ENCODE assay signal across 10 cellular contexts in the genomic region with DNA sequence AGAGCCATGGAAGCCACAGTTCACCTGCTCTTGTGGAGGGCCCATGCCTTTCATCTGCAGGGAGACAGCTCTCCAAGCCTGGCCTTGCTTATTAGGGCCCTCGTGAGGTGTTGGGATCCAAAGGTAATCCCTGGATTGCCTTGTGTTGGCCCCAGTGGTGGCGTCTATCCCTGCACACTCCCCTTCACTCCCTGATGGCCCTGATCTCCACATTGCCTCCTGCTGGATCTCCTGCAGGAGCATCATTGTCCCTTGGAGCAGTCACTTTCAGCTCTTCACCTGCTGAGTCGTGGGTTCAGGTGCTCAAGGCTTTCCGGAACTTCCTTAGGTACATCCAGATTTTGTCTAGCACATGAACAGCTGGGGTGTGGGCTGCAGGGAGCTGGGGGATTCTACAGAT. TPM values are rescaled to one million over a fixed set of nuclear protein-coding genes. Genes with fewer than 3 reads are reported as not detected.
A peak's percentile ranks its signal among the peaks of the same experiment; 100 is the strongest.
DNase-seq lines count a peak whose midpoint lies in the region; ATAC-seq and TF ChIP-seq lines count a peak whose summit lies in the region.
"Had no signal": no experiment of that assay in that cellular context is flagged by ENCODE, and none has a peak within 500 bp of the region (broad histone marks: within the 10 kb centered on the region; RNA-seq: fewer than 3 reads in every experiment).

No MANE protein-coding gene starts in this region.

- no peak for TF ChIP-seq RAD21 in IMR-90 (IDR thresholded peaks at IDR 0.05; ENCODE audit: low read length)

- no peak overlapping the region; the same call in 1 of the 2 replicates for H3K14ac ChIP-seq in IMR-90 (replicated peaks; ENCODE audit: low read depth, low read length)

- 0 out of 2 replicates have a peak overlapping the region, but pooled peaks have one; percentile 18 for H2BK20ac ChIP-seq in IMR-90 (ENCODE audit: low read depth, low read length)

- peak overlapping the region; percentile 52 for H4K91ac ChIP-seq in IMR-90 (ENCODE audit: insufficient read depth, low read depth, low read length)

- no peak overlapping the region for H2BK120ac ChIP-seq in IMR-90 (ENCODE audit: low read depth, low read length)

- H2BK5ac ChIP-seq in IMR-90 (ENCODE audit: low read depth, low read length, poor library complexity, severe bottlenecking) = no peak overlapping the region

- in situ Hi-C loops in IMR-90 (cut with MboI; ENCODE audit: low sequenced_read_pairs) = no loop called here

- H3K79me1 ChIP-seq in IMR-90 (ENCODE audit: low read depth in 1 of 2, low read length in 2 of 2) = peaks cover 0 to 15% of the 10 kb centered on the region in 2 experiments; a peak in 2 of 4 replicates

- no peak overlapping the region for H3K23ac ChIP-seq in IMR-90 (ENCODE audit: low read depth, low read length)

- no peak overlapping the region for H3K4me2 ChIP-seq in IMR-90 (ENCODE audit: low read depth, low read length)

- H3K36me3 ChIP-seq in IMR-90 (ENCODE audit: control insufficient read depth, insufficient read depth, low read length) (no peaks in the 10 kb centered on the region; the same call in 1 of the 2 replicates), ascending aorta (peaks cover 0 to 5% of the 10 kb centered on the region in 2 donors), subcutaneous abdominal adipose tissue (ENCODE audit: control insufficient read depth in 5 of 5, insufficient read depth in 5 of 5, low read length in 5 of 5) (peaks cover 0 to 5% (median 0%) of the 10 kb centered on the region in 5 donors)

- H4K20me1 ChIP-seq in IMR-90 (ENCODE audit: insufficient read depth, low read length) = no peaks in the 10 kb centered on the region

- intact Hi-C loops in IMR-90 (cut with micrococcal nuclease) (no loop called here), ascending aorta (cut with DNase I) (no loop called here)

- H4K8ac ChIP-seq in IMR-90 (ENCODE audit: low read depth in 2 of 2, low read length in 2 of 2) = no peak overlapping the region; a peak in 1 of 4 replicates

- no peak for ATAC-seq in IMR-90 (ENCODE audit: low read depth)

- no peaks in the 10 kb centered on the region for H3K27me3 Mint-ChIP-seq in progenitor cell of endocrine pancreas
- H3K27me3 Mint-ChIP-seq: stimulated activated naive CD8-positive, alpha-beta T cell treated with anti-CD3 and anti-CD28 coated beads, Interleukin-15, amount 100 ng/mL, for 72 hours had no signal

- H3K4me1 ChIP-seq in IMR-90 (ENCODE audit: control insufficient read depth, insufficient read depth, low read length) (peaks cover 11% of the 10 kb centered on the region), ascending aorta (peaks cover 15 to 24% of the 10 kb centered on the region in 2 donors), subcutaneous abdominal adipose tissue (ENCODE audit: control insufficient read depth in 5 of 5, insufficient read depth in 5 of 5, low read length in 5 of 5) (peaks cover 16 to 66% (median 51%) of the 10 kb centered on the region in 5 donors)

- dilution Hi-C loops in IMR-90 (cut with HindIII; ENCODE audit: low sequenced_read_pairs, unreplicated experiment) = no loop called here

- H3K27ac Mint-ChIP-seq in progenitor cell of endocrine pancreas = no peak overlapping the region

- no peak overlapping the region for H3K4me3 Mint-ChIP-seq in progenitor cell of endocrine pancreas (ENCODE audit: low read depth)
- H3K4me3 Mint-ChIP-seq: stimulated activated naive CD8-positive, alpha-beta T cell treated with anti-CD3 and anti-CD28 coated beads, Interleukin-15, amount 100 ng/mL, for 72 hours had no signal

- no peak overlapping the region for H3K27ac ChIP-seq in IMR-90 (ENCODE audit: insufficient read depth, low read length)
- H3K27ac ChIP-seq in ascending aorta = peak overlapping the region; percentile 84 to 90
- peak overlapping the region; percentile 39 for H3K27ac ChIP-seq in layer of hippocampus (ENCODE audit: low read depth, low read length)
- peak overlapping the region; percentile 92 for H3K27ac ChIP-seq in subcutaneous abdominal adipose tissue (ENCODE audit: low read depth, low read length)
- H3K27ac ChIP-seq: KMS-11 had no signal

- no peak overlapping the region for H4K5ac ChIP-seq in IMR-90 (ENCODE audit: low read depth, low read length)

- H3K36me3 Mint-ChIP-seq in progenitor cell of endocrine pancreas (ENCODE audit: insufficient read depth) = peaks cover 8% of the 10 kb centered on the region

- BruUV-seq in IMR-90 (replicated peaks; lab: Mats Ljungman, UMichigan) = no TSS peak

- 92% methylated on average over 2 of the region's 4 CpGs; no CpG with 5 or more reads in 1 of the 2 experiments for WGBS in IMR-90 (ENCODE audit: extremely low coverage in 2 of 2, insufficient read length in 1 of 2), 2 experiments

- H3K9me3 ChIP-seq in IMR-90 (ENCODE audit: control insufficient read depth, insufficient read depth, low read length) (no peaks in the 10 kb centered on the region), ascending aorta (no peaks in the 10 kb centered on the region), subcutaneous abdominal adipose tissue (ENCODE audit: control insufficient read depth in 5 of 5, low read length in 5 of 5) (no peaks in the 10 kb centered on the region)

- H3K18ac ChIP-seq in IMR-90 (ENCODE audit: low read depth, low read length) = no peak overlapping the region

- no peak for TF ChIP-seq CTCF in IMR-90 (conservative IDR thresholded peaks at IDR 0.05; ENCODE audit: low read depth, low read length)
- no peak for TF ChIP-seq CTCF in ascending aorta (IDR thresholded peaks at IDR 0.05)
- TF ChIP-seq CTCF in progenitor cell of endocrine pancreas (IDR thresholded peaks at IDR 0.05; ENCODE audit: unreplicated experiment) = no peak

- peak overlapping the region; percentile 95 for H2AK9ac ChIP-seq in IMR-90 (replicated peaks; ENCODE audit: low read depth, low read length, poor library complexity)

- H2BK15ac ChIP-seq in IMR-90 (ENCODE audit: low read depth, low read length) = no peak overlapping the region

- peak overlapping the region; percentile 4; the same call in 1 of the 2 replicates for H3K4ac ChIP-seq in IMR-90 (ENCODE audit: low read depth, low read length)

- H3K27me3 ChIP-seq in IMR-90 (ENCODE audit: control insufficient read depth, insufficient read depth, low read length) (no peaks in the 10 kb centered on the region), ascending aorta (no peaks in the 10 kb centered on the region), layer of hippocampus (ENCODE audit: control insufficient read depth, insufficient read depth, low read length) (no peaks in the 10 kb centered on the region), subcutaneous abdominal adipose tissue (ENCODE audit: control insufficient read depth in 5 of 5, insufficient read depth in 4 of 5, low read length in 5 of 5) (peaks cover 0 to 7% (median 0%) of the 10 kb centered on the region in 5 donors)

- H2AFZ ChIP-seq in IMR-90 (replicated peaks; ENCODE audit: low read length, poor library complexity) = no peak overlapping the region

- H2AK5ac ChIP-seq in IMR-90 (ENCODE audit: low read depth, low read length) = peak overlapping the region; percentile 75; the same call in 1 of the 2 replicates

- H3K4me1 Mint-ChIP-seq in progenitor cell of endocrine pancreas (ENCODE audit: low read depth) = peaks cover 14% of the 10 kb centered on the region

- no peaks in the 10 kb centered on the region for H3K9me3 Mint-ChIP-seq in progenitor cell of endocrine pancreas (ENCODE audit: low read depth)
- H3K9me3 Mint-ChIP-seq: stimulated activated naive CD8-positive, alpha-beta T cell treated with anti-CD3 and anti-CD28 coated beads, Interleukin-15, amount 100 ng/mL, for 72 hours had no signal

- H3K56ac ChIP-seq in IMR-90 (ENCODE audit: extremely low read depth, insufficient read depth, low read length) = no peak overlapping the region

- no peak for DNase-seq in IMR-90
- no peak for DNase-seq in ascending aorta (ENCODE audit: low spot score in 2 of 2)
- no peak for DNase-seq in progenitor cell of endocrine pancreas (ENCODE audit: low spot score, unreplicated experiment)
- no peak for DNase-seq in SIG-M5 (lab: John Stamatoyannopoulos, UW)
- DNase-seq in DMS79 treated with DMSO at 0.1 percent for 48 hours (lab: John Stamatoyannopoulos, UW) = no peak
- DNase-seq: Calu3; stimulated activated naive CD8-positive, alpha-beta T cell treated with anti-CD3 and anti-CD28 coated beads, Interleukin-15, amount 100 ng/mL, for 72 hours had no signal

- POLR2A ChIA-PET in IMR-90 (lab: Charles Lee; ENCODE audit: unreplicated experiment) = no interaction called here

- peaks cover 6% of the 10 kb centered on the region; the same call in 1 of the 2 replicates for H3K9me1 ChIP-seq in IMR-90 (ENCODE audit: insufficient read depth, low read length)

- H3K9ac ChIP-seq in IMR-90 (ENCODE audit: low read depth, low read length) (no peak overlapping the region), subcutaneous abdominal adipose tissue (ENCODE audit: low read length in 5 of 5) (peak overlapping the region in 2 of 5 donors; percentile 26 to 90)
- H3K9ac ChIP-seq: KMS-11 had no signal

- H3K4me3 ChIP-seq in IMR-90 (ENCODE audit: insufficient read depth, low read depth, low read length) (no peak overlapping the region), ascending aorta (no peak overlapping the region), subcutaneous abdominal adipose tissue (ENCODE audit: low read depth in 1 of 5, low read length in 5 of 5) (peak overlapping the region in 3 of 5 donors; percentile 3 to 54 (median 36))

- no peak for TF ChIP-seq POLR2A in IMR-90 (IDR thresholded peaks at IDR 0.05; ENCODE audit: low read depth, low read length)

- CTCF ChIA-PET in IMR-90 (lab: Yijun Ruan, JAX) = interaction anchor here (1.7 to 2.0 kb wide), 2 partner anchors 13 to 171 kb away, joined by 8 to 13 read pairs; partner anchors contain the start of gene C15orf39

TF ChIP-seq in IMR-90, 13 proteins besides CTCF, POLR2A, EP300 and RAD21 (continues in another document):
- TF ChIP-seq CHD1 (IDR thresholded peaks at IDR 0.05; ENCODE audit: low read depth, low read length) (no peak), BHLHE40 (IDR thresholded peaks at IDR 0.05; ENCODE audit: low read depth, low read length) (no peak), MAZ (IDR thresholded peaks at IDR 0.05; ENCODE audit: borderline replicate concordance, low read depth, low read length) (no peak)

RNA-seq across cellular contexts. Expression of gene PPCDC, which starts 7.0 kb away (rescaled TPM):
- 5.6 and 13.3 TPM in 2 replicates for total RNA-seq in IMR-90 (2012; rRNA removed)
- polyA plus RNA-seq in IMR-90 (2012; rRNA removed) = 16.3 and 17.1 TPM in 2 replicates
- 11.2 and 24.4 TPM in 2 replicates for polyA plus RNA-seq in IMR-90 (2012; cell fraction: cytosol; rRNA removed)
- 14.8 and 25.5 TPM in 2 replicates for polyA plus RNA-seq in IMR-90 (2012; cell fraction: nucleus; rRNA removed; ENCODE audit: low replicate concordance)
- 8.9 TPM for total RNA-seq in ascending aorta
- total RNA-seq in progenitor cell of endocrine pancreas = 16.5 and 18.0 TPM in 2 replicates

RNA-seq across cellular contexts. Expression of gene SCAMP5, which starts 35.1 kb away (rescaled TPM):
- total RNA-seq in IMR-90 (2012; rRNA removed) (0.36 and 0.56 TPM in 2 replicates), ascending aorta (0.43 TPM), progenitor cell of endocrine pancreas (55.9 and 58.0 TPM in 2 replicates)
- 1.6 and 1.7 TPM in 2 replicates for polyA plus RNA-seq in IMR-90 (2012; rRNA removed)
- 0.64 and 1.7 TPM in 2 replicates for polyA plus RNA-seq in IMR-90 (2012; cell fraction: cytosol; rRNA removed)
- 5.1 and 5.5 TPM in 2 replicates for polyA plus RNA-seq in IMR-90 (2012; cell fraction: nucleus; rRNA removed; ENCODE audit: low replicate concordance)

Comparison
In these comparisons a context has a peak if more than half of its experiments do, and no peak if none do; other contexts are left out.
1. H3K4me3 ChIP-seq: peak in subcutaneous abdominal adipose tissue (3 of 5); none in IMR-90 (single experiment) and ascending aorta (0 of 2).
2. RNA of gene SCAMP5, which starts 35.1 kb away (total RNA-seq): 55.9 to 58.0 TPM in progenitor cell of endocrine pancreas; 0.43 TPM in ascending aorta (single experiment) and 0.36 to 0.56 TPM in IMR-90; every median in the first group is over 10 times any median in the second.